ENCODE assay signal across 21 cellular contexts in the genomic region with DNA sequence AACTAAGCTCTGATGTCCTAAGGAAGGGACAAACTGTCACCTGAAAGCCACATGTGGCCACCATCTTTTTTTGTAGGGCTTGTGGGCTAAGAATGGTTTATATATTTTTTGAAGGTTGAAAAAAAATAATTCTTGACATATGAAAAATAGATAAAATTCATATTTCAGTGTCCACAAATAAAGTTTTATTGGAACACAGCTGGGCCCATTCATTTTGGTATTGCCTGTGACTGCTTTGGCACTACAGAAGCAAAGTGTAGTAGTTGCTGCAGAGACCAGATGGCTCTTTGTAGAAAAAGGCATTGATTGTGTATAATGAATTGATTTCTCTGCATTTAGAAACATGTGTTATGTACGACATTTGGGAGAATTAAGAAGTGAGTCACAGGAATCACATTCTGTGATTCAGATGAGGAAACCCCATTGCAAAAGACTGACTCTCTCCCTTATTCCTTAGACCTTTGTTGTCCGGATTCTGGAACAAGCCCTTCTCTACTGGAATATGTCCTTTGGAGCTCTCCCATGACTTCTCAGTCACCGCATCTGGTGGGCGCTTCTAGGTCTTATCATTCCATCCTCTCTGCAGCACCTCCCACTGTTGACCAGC.
"Had no signal": no experiment of that assay in that cellular context is flagged by ENCODE, and none has a peak within 500 bp of the region (broad histone marks: within the 10 kb centered on the region; RNA-seq: fewer than 3 reads in every experiment).

No MANE protein-coding gene starts in this region.

- H3K4me1 ChIP-seq: esophagus muscularis mucosa, heart right ventricle, right atrium auricular region, sigmoid colon, suprapubic skin had no signal

- H3K36me3 ChIP-seq: esophagus muscularis mucosa, heart right ventricle, neutrophil, ovary, right atrium auricular region, sigmoid colon, suprapubic skin, thyroid gland had no signal

- H3K27ac ChIP-seq: epithelial cell of prostate, esophagus muscularis mucosa, heart right ventricle, neutrophil, ovary, right atrium auricular region, sigmoid colon, skin epidermis, suprapubic skin, thyroid gland had no signal

- H3K4me3 ChIP-seq: esophagus muscularis mucosa, heart right ventricle, mucosa of descending colon, ovary, right atrium auricular region, sigmoid colon, skin epidermis, suprapubic skin, thyroid gland had no signal

- H3K9me3 ChIP-seq: esophagus muscularis mucosa, heart right ventricle, mucosa of descending colon, neutrophil, ovary, right atrium auricular region, sigmoid colon, suprapubic skin, thyroid gland had no signal

- DNase-seq: effector memory CD4-positive, alpha-beta T cell; heart right ventricle; hypothalamus; islet precursor cell; mucosa of descending colon; naive thymus-derived CD8-positive, alpha-beta T cell; ovary; sigmoid colon; stimulated activated CD4-positive, alpha-beta T cell treated with anti-CD3 and anti-CD28 coated beads, Interleukin-12 subunit alpha, Interleukin-12 subunit beta, amount 100 ng/mL, for 4 hours; stimulated activated CD4-positive, alpha-beta T cell treated with anti-CD3 and anti-CD28 coated beads, Interleukin-2, amount 100 ng/mL, for 48 hours; stimulated activated naive CD4-positive, alpha-beta T cell treated with Interleukin-2 at 50 U/mL for 16 hours; thyroid gland had no signal

- ATAC-seq: heart right ventricle; left lobe of liver; mucosa of descending colon; naive thymus-derived CD8-positive, alpha-beta T cell had no signal

- FAIRE-seq: endometrium, frontal cortex had no signal

- H3K27me3 ChIP-seq: esophagus muscularis mucosa, heart right ventricle, neutrophil, ovary, right atrium auricular region, sigmoid colon, suprapubic skin, thyroid gland had no signal
